ENCODE assay signal across 1 cellular context in genomic region chr14:103746706-103747105, GRCh38.
TF ChIP-seq lines count a peak whose summit lies in the region.

No MANE protein-coding gene starts in this region.

TF ChIP-seq in K562, 482 proteins besides CTCF, POLR2A, EP300 and RAD21 (continued from another document and continues in another):
- TF ChIP-seq USF1 (CRISPR knock-in tag; IDR thresholded peaks at IDR 0.05) (0 out of 2 replicates have a peak, but pooled peaks have one; percentile 44), ZNF764 (CRISPR knock-in tag; IDR thresholded peaks at IDR 0.05; ENCODE audit: low read depth) (no peak), SREBF2 (CRISPR knock-in tag; IDR thresholded peaks at IDR 0.05) (no peak), ZFP36 (IDR thresholded peaks at IDR 0.05; ENCODE audit: low read depth, low read length, partially characterized antibody) (peak; percentile 57), KLF6 (CRISPR knock-in tag; IDR thresholded peaks at IDR 0.05; ENCODE audit: borderline replicate concordance) (no peak), NCOR1 (IDR thresholded peaks at IDR 0.05) (no peak), MAX (CRISPR knock-in tag; IDR thresholded peaks at IDR 0.05) (peak; percentile 59), L3MBTL2 (IDR thresholded peaks at IDR 0.05) (peak; percentile 50), CAMTA2 (CRISPR knock-in tag; conservative IDR thresholded peaks at IDR 0.05) (no peak), ELK1 (CRISPR knock-in tag; IDR thresholded peaks at IDR 0.05) (no peak), U2AF1 (optimal IDR thresholded peaks at IDR 0.05; ENCODE audit: low read depth, low read length) (no peak), SETDB1 (IDR thresholded peaks at IDR 0.05; ENCODE audit: low read length) (no peak), ZNF586 (CRISPR knock-in tag; conservative IDR thresholded peaks at IDR 0.05) (no peak), CBX3 (IDR thresholded peaks at IDR 0.05; ENCODE audit: borderline replicate concordance in 1 of 2, low read length in 2 of 2) (no peak), ZNF79 (CRISPR knock-in tag; IDR thresholded peaks at IDR 0.05; ENCODE audit: low read depth) (no peak), MNT (conservative IDR thresholded peaks at IDR 0.05) (0 out of 4 replicates have a peak, but pooled peaks of 1 of the 2 experiments have one; percentile 38), HMBOX1 (IDR thresholded peaks at IDR 0.05) (no peak), NRF1 (conservative IDR thresholded peaks at IDR 0.05 in 1 of 2, IDR thresholded peaks at IDR 0.05 in 1 of 2) (no peak), ZNF23 (CRISPR knock-in tag; IDR thresholded peaks at IDR 0.05) (no peak), E2F6 (IDR thresholded peaks at IDR 0.05; ENCODE audit: borderline replicate concordance in 1 of 2, extremely low read depth in 1 of 2, insufficient read depth in 1 of 2, insufficient read length in 1 of 2, low read depth in 1 of 2, low read length in 1 of 2, poor library complexity in 1 of 2, severe bottlenecking in 1 of 2) (peak in 1 of 2 experiments; percentile 52)
- TF ChIP-seq, protein P1, sequence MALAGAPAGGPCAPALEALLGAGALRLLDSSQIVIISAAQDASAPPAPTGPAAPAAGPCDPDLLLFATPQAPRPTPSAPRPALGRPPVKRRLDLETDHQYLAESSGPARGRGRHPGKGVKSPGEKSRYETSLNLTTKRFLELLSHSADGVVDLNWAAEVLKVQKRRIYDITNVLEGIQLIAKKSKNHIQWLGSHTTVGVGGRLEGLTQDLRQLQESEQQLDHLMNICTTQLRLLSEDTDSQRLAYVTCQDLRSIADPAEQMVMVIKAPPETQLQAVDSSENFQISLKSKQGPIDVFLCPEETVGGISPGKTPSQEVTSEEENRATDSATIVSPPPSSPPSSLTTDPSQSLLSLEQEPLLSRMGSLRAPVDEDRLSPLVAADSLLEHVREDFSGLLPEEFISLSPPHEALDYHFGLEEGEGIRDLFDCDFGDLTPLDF (CRISPR knock-in tag; IDR thresholded peaks at IDR 0.05) = no peak
- TF ChIP-seq, protein P2, sequence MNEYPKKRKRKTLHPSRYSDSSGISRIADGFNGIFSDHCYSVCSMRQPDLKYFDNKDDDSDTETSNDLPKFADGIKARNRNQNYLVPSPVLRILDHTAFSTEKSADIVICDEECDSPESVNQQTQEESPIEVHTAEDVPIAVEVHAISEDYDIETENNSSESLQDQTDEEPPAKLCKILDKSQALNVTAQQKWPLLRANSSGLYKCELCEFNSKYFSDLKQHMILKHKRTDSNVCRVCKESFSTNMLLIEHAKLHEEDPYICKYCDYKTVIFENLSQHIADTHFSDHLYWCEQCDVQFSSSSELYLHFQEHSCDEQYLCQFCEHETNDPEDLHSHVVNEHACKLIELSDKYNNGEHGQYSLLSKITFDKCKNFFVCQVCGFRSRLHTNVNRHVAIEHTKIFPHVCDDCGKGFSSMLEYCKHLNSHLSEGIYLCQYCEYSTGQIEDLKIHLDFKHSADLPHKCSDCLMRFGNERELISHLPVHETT (CRISPR knock-in tag; conservative IDR thresholded peaks at IDR 0.05 in 1 of 2, IDR thresholded peaks at IDR 0.05 in 1 of 2) = no peak
- TF ChIP-seq, protein P3, sequence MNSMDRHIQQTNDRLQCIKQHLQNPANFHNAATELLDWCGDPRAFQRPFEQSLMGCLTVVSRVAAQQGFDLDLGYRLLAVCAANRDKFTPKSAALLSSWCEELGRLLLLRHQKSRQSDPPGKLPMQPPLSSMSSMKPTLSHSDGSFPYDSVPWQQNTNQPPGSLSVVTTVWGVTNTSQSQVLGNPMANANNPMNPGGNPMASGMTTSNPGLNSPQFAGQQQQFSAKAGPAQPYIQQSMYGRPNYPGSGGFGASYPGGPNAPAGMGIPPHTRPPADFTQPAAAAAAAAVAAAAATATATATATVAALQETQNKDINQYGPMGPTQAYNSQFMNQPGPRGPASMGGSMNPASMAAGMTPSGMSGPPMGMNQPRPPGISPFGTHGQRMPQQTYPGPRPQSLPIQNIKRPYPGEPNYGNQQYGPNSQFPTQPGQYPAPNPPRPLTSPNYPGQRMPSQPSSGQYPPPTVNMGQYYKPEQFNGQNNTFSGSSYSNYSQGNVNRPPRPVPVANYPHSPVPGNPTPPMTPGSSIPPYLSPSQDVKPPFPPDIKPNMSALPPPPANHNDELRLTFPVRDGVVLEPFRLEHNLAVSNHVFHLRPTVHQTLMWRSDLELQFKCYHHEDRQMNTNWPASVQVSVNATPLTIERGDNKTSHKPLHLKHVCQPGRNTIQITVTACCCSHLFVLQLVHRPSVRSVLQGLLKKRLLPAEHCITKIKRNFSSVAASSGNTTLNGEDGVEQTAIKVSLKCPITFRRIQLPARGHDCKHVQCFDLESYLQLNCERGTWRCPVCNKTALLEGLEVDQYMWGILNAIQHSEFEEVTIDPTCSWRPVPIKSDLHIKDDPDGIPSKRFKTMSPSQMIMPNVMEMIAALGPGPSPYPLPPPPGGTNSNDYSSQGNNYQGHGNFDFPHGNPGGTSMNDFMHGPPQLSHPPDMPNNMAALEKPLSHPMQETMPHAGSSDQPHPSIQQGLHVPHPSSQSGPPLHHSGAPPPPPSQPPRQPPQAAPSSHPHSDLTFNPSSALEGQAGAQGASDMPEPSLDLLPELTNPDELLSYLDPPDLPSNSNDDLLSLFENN (IDR thresholded peaks at IDR 0.05; ENCODE audit: low read depth in 2 of 2, low read length in 2 of 2) = no peak
- TF ChIP-seq, protein P4, sequence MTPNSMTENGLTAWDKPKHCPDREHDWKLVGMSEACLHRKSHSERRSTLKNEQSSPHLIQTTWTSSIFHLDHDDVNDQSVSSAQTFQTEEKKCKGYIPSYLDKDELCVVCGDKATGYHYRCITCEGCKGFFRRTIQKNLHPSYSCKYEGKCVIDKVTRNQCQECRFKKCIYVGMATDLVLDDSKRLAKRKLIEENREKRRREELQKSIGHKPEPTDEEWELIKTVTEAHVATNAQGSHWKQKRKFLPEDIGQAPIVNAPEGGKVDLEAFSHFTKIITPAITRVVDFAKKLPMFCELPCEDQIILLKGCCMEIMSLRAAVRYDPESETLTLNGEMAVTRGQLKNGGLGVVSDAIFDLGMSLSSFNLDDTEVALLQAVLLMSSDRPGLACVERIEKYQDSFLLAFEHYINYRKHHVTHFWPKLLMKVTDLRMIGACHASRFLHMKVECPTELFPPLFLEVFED (CRISPR knock-in tag; conservative IDR thresholded peaks at IDR 0.05) = no peak
- TF ChIP-seq, protein P5, sequence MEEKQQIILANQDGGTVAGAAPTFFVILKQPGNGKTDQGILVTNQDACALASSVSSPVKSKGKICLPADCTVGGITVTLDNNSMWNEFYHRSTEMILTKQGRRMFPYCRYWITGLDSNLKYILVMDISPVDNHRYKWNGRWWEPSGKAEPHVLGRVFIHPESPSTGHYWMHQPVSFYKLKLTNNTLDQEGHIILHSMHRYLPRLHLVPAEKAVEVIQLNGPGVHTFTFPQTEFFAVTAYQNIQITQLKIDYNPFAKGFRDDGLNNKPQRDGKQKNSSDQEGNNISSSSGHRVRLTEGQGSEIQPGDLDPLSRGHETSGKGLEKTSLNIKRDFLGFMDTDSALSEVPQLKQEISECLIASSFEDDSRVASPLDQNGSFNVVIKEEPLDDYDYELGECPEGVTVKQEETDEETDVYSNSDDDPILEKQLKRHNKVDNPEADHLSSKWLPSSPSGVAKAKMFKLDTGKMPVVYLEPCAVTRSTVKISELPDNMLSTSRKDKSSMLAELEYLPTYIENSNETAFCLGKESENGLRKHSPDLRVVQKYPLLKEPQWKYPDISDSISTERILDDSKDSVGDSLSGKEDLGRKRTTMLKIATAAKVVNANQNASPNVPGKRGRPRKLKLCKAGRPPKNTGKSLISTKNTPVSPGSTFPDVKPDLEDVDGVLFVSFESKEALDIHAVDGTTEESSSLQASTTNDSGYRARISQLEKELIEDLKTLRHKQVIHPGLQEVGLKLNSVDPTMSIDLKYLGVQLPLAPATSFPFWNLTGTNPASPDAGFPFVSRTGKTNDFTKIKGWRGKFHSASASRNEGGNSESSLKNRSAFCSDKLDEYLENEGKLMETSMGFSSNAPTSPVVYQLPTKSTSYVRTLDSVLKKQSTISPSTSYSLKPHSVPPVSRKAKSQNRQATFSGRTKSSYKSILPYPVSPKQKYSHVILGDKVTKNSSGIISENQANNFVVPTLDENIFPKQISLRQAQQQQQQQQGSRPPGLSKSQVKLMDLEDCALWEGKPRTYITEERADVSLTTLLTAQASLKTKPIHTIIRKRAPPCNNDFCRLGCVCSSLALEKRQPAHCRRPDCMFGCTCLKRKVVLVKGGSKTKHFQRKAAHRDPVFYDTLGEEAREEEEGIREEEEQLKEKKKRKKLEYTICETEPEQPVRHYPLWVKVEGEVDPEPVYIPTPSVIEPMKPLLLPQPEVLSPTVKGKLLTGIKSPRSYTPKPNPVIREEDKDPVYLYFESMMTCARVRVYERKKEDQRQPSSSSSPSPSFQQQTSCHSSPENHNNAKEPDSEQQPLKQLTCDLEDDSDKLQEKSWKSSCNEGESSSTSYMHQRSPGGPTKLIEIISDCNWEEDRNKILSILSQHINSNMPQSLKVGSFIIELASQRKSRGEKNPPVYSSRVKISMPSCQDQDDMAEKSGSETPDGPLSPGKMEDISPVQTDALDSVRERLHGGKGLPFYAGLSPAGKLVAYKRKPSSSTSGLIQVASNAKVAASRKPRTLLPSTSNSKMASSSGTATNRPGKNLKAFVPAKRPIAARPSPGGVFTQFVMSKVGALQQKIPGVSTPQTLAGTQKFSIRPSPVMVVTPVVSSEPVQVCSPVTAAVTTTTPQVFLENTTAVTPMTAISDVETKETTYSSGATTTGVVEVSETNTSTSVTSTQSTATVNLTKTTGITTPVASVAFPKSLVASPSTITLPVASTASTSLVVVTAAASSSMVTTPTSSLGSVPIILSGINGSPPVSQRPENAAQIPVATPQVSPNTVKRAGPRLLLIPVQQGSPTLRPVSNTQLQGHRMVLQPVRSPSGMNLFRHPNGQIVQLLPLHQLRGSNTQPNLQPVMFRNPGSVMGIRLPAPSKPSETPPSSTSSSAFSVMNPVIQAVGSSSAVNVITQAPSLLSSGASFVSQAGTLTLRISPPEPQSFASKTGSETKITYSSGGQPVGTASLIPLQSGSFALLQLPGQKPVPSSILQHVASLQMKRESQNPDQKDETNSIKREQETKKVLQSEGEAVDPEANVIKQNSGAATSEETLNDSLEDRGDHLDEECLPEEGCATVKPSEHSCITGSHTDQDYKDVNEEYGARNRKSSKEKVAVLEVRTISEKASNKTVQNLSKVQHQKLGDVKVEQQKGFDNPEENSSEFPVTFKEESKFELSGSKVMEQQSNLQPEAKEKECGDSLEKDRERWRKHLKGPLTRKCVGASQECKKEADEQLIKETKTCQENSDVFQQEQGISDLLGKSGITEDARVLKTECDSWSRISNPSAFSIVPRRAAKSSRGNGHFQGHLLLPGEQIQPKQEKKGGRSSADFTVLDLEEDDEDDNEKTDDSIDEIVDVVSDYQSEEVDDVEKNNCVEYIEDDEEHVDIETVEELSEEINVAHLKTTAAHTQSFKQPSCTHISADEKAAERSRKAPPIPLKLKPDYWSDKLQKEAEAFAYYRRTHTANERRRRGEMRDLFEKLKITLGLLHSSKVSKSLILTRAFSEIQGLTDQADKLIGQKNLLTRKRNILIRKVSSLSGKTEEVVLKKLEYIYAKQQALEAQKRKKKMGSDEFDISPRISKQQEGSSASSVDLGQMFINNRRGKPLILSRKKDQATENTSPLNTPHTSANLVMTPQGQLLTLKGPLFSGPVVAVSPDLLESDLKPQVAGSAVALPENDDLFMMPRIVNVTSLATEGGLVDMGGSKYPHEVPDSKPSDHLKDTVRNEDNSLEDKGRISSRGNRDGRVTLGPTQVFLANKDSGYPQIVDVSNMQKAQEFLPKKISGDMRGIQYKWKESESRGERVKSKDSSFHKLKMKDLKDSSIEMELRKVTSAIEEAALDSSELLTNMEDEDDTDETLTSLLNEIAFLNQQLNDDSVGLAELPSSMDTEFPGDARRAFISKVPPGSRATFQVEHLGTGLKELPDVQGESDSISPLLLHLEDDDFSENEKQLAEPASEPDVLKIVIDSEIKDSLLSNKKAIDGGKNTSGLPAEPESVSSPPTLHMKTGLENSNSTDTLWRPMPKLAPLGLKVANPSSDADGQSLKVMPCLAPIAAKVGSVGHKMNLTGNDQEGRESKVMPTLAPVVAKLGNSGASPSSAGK (IDR thresholded peaks at IDR 0.05) = peak; percentile 34; the same call in 1 of the 2 replicates
